In genomic region chr1:15936025-15936424, GRCh38 we compare ENCODE assay signal across 19 cellular contexts. TPM values are rescaled to one million over a fixed set of nuclear protein-coding genes. Genes with fewer than 3 reads are reported as not detected.
DNase-seq lines count a peak whose midpoint lies in the region; ATAC-seq and TF ChIP-seq lines count a peak whose summit lies in the region.
"Had no signal": no experiment of that assay in that cellular context is flagged by ENCODE, and none has a peak within 500 bp of the region (broad histone marks: within the 10 kb centered on the region; RNA-seq: fewer than 3 reads in every experiment).

No MANE protein-coding gene starts in this region.

- peaks cover 0 to 100% of the 10 kb centered on the region in 2 donors for H3K36me3 ChIP-seq in gastroesophageal sphincter

- in situ Hi-C loops in G401 (cut with HindIII; ENCODE audit: low sequenced_read_pairs) = no loop called here

- H3K27me3 ChIP-seq in gastroesophageal sphincter = no peaks in the 10 kb centered on the region
- H3K27me3 ChIP-seq: SJCRH30 had no signal

- POLR2A ChIA-PET in activated CD4-positive, alpha-beta T cell treated with anti-CD3 and anti-CD28 coated beads, Interleukin-2, amount 10 ng/mL, durations not matched to agents 7 days and 5 days (lab: Charles Lee) = no interaction called here
- POLR2A ChIA-PET in activated CD4-positive, alpha-beta T cell treated with anti-CD3 and anti-CD28 coated beads for 36 hours (lab: Charles Lee) = interaction anchor here (0.6 to 1.1 kb wide), 2 partner anchors 15 to 251 kb away, joined by 3 read pairs; no protein-coding TSS in a partner anchor

- no peaks in the 10 kb centered on the region for H3K9me3 ChIP-seq in gastroesophageal sphincter
- H3K9me3 ChIP-seq: SJCRH30 had no signal

- TF ChIP-seq EP300 in gastroesophageal sphincter (IDR thresholded peaks at IDR 0.05) = no peak

- no peak for DNase-seq in activated CD4-positive, alpha-beta T cell treated with anti-CD3 and anti-CD28 coated beads, Interleukin-2, amount 10 ng/mL, durations not matched to agents 7 days and 5 days
- DNase-seq in activated CD4-positive, alpha-beta T cell treated with anti-CD3 and anti-CD28 coated beads for 36 hours = no peak
- no peak for DNase-seq in stimulated activated naive CD8-positive, alpha-beta T cell treated with anti-CD3 and anti-CD28 coated beads, Interleukin-15, amount 100 ng/mL, for 72 hours
- no peak for DNase-seq in stimulated activated naive CD8-positive, alpha-beta T cell treated with anti-CD3 and anti-CD28 coated beads, Interleukin-15, Interleukin-2, amounts not matched to agents 100 U/mL and 50 U/mL, for 24 hours
- no peak for DNase-seq in stimulated activated effector memory CD8-positive, alpha-beta T cell treated with anti-CD3 and anti-CD28 coated beads, Interleukin-12 subunit alpha, Interleukin-12 subunit beta, amount 100 ng/mL, for 72 hours (ENCODE audit: low spot score in 2 of 2)
- DNase-seq in G401 (ENCODE audit: low spot score) (no peak), NCI-H1694 treated with DMSO at 0.1 percent for 48 hours (lab: John Stamatoyannopoulos, UW) (no peak)
- DNase-seq: AML-193, DMS79, HFFc6, NCI-H1417 treated with DMSO at 0.1 percent for 48 hours, NCI-H1930, NCI-H345, NCI-H524 treated with DMSO at 0.1 percent for 48 hours, PC-9, SJCRH30 had no signal

- H3K4me3 Mint-ChIP-seq in activated CD4-positive, alpha-beta T cell treated with anti-CD3 and anti-CD28 coated beads, Interleukin-2, amount 10 ng/mL, durations not matched to agents 7 days and 5 days = no peak overlapping the region
- H3K4me3 Mint-ChIP-seq in activated CD4-positive, alpha-beta T cell treated with anti-CD3 and anti-CD28 coated beads for 36 hours = no peak overlapping the region
- H3K4me3 Mint-ChIP-seq in stimulated activated naive CD8-positive, alpha-beta T cell treated with anti-CD3 and anti-CD28 coated beads, Interleukin-15, amount 100 ng/mL, for 72 hours = no peak overlapping the region
- no peak overlapping the region for H3K4me3 Mint-ChIP-seq in stimulated activated effector memory CD8-positive, alpha-beta T cell treated with anti-CD3 and anti-CD28 coated beads, Interleukin-12 subunit alpha, Interleukin-12 subunit beta, amount 100 ng/mL, for 72 hours
- H3K4me3 Mint-ChIP-seq: HFFc6 had no signal

- no peaks in the 10 kb centered on the region for H3K9me3 Mint-ChIP-seq in activated CD4-positive, alpha-beta T cell treated with anti-CD3 and anti-CD28 coated beads, Interleukin-2, amount 10 ng/mL, durations not matched to agents 7 days and 5 days
- no peaks in the 10 kb centered on the region for H3K9me3 Mint-ChIP-seq in activated CD4-positive, alpha-beta T cell treated with anti-CD3 and anti-CD28 coated beads for 36 hours (ENCODE audit: low read depth)
- no peaks in the 10 kb centered on the region for H3K9me3 Mint-ChIP-seq in stimulated activated naive CD8-positive, alpha-beta T cell treated with anti-CD3 and anti-CD28 coated beads, Interleukin-15, amount 100 ng/mL, for 72 hours
- H3K9me3 Mint-ChIP-seq in stimulated activated effector memory CD8-positive, alpha-beta T cell treated with anti-CD3 and anti-CD28 coated beads, Interleukin-12 subunit alpha, Interleukin-12 subunit beta, amount 100 ng/mL, for 72 hours = no peaks in the 10 kb centered on the region
- H3K9me3 Mint-ChIP-seq: HFFc6 had no signal

- intact Hi-C loops in activated CD4-positive, alpha-beta T cell treated with anti-CD3 and anti-CD28 coated beads for 36 hours (cut with DNase I, micrococcal nuclease) = no loop called here

- H3K27ac Mint-ChIP-seq in activated CD4-positive, alpha-beta T cell treated with anti-CD3 and anti-CD28 coated beads, Interleukin-2, amount 10 ng/mL, durations not matched to agents 7 days and 5 days = peak overlapping the region; percentile 41
- H3K27ac Mint-ChIP-seq in activated CD4-positive, alpha-beta T cell treated with anti-CD3 and anti-CD28 coated beads for 36 hours = no peak overlapping the region
- peak overlapping the region in 1 of 2 donors; percentile 94 for H3K27ac Mint-ChIP-seq in stimulated activated naive CD8-positive, alpha-beta T cell treated with anti-CD3 and anti-CD28 coated beads, Interleukin-15, amount 100 ng/mL, for 72 hours
- peak overlapping the region; percentile 95 for H3K27ac Mint-ChIP-seq in stimulated activated effector memory CD8-positive, alpha-beta T cell treated with anti-CD3 and anti-CD28 coated beads, Interleukin-12 subunit alpha, Interleukin-12 subunit beta, amount 100 ng/mL, for 72 hours

- H3K4me3 ChIP-seq in gastroesophageal sphincter = no peak overlapping the region
- H3K4me3 ChIP-seq: PC-9, SJCRH30 had no signal

- H3K4me1 ChIP-seq in gastroesophageal sphincter = peaks cover 0 to 30% (median 11%) of the 10 kb centered on the region in 3 donors
- H3K4me1 ChIP-seq: SJCRH30 had no signal

- no CpG with 5 or more reads among the region's 10 CpGs for WGBS in gastroesophageal sphincter (ENCODE audit: low coverage in 1 of 2), 2 donors

- H3K36me3 Mint-ChIP-seq in activated CD4-positive, alpha-beta T cell treated with anti-CD3 and anti-CD28 coated beads, Interleukin-2, amount 10 ng/mL, durations not matched to agents 7 days and 5 days (ENCODE audit: low read depth) = peaks cover 72% of the 10 kb centered on the region
- H3K36me3 Mint-ChIP-seq in activated CD4-positive, alpha-beta T cell treated with anti-CD3 and anti-CD28 coated beads for 36 hours (ENCODE audit: low read depth) = peaks cover 64% of the 10 kb centered on the region
- peaks cover 100% of the 10 kb centered on the region for H3K36me3 Mint-ChIP-seq in stimulated activated effector memory CD8-positive, alpha-beta T cell treated with anti-CD3 and anti-CD28 coated beads, Interleukin-12 subunit alpha, Interleukin-12 subunit beta, amount 100 ng/mL, for 72 hours

- H3K27me3 Mint-ChIP-seq in activated CD4-positive, alpha-beta T cell treated with anti-CD3 and anti-CD28 coated beads, Interleukin-2, amount 10 ng/mL, durations not matched to agents 7 days and 5 days = no peaks in the 10 kb centered on the region
- H3K27me3 Mint-ChIP-seq in activated CD4-positive, alpha-beta T cell treated with anti-CD3 and anti-CD28 coated beads for 36 hours = no peaks in the 10 kb centered on the region
- no peaks in the 10 kb centered on the region for H3K27me3 Mint-ChIP-seq in stimulated activated naive CD8-positive, alpha-beta T cell treated with anti-CD3 and anti-CD28 coated beads, Interleukin-15, amount 100 ng/mL, for 72 hours

- H3K4me1 Mint-ChIP-seq in activated CD4-positive, alpha-beta T cell treated with anti-CD3 and anti-CD28 coated beads, Interleukin-2, amount 10 ng/mL, durations not matched to agents 7 days and 5 days = no peaks in the 10 kb centered on the region
- H3K4me1 Mint-ChIP-seq in activated CD4-positive, alpha-beta T cell treated with anti-CD3 and anti-CD28 coated beads for 36 hours = peaks cover 5% of the 10 kb centered on the region
- peaks cover 41% of the 10 kb centered on the region for H3K4me1 Mint-ChIP-seq in stimulated activated naive CD8-positive, alpha-beta T cell treated with anti-CD3 and anti-CD28 coated beads, Interleukin-15, amount 100 ng/mL, for 72 hours
- peaks cover 17% of the 10 kb centered on the region for H3K4me1 Mint-ChIP-seq in stimulated activated effector memory CD8-positive, alpha-beta T cell treated with anti-CD3 and anti-CD28 coated beads, Interleukin-12 subunit alpha, Interleukin-12 subunit beta, amount 100 ng/mL, for 72 hours

- ATAC-seq in activated CD4-positive, alpha-beta T cell treated with anti-CD3 and anti-CD28 coated beads for 36 hours = no peak
- ATAC-seq in stimulated activated naive CD8-positive, alpha-beta T cell treated with anti-CD3 and anti-CD28 coated beads, Interleukin-15, amount 100 ng/mL, for 72 hours = peak; percentile 5
- no peak for ATAC-seq in stimulated activated naive CD8-positive, alpha-beta T cell treated with anti-CD3 and anti-CD28 coated beads, Interleukin-15, Interleukin-2, amounts not matched to agents 100 U/mL and 50 U/mL, for 24 hours
- ATAC-seq in stimulated activated effector memory CD8-positive, alpha-beta T cell treated with anti-CD3 and anti-CD28 coated beads, Interleukin-12 subunit alpha, Interleukin-12 subunit beta, amount 100 ng/mL, for 72 hours = no peak
- ATAC-seq in gastroesophageal sphincter = no peak

- CTCF ChIA-PET in activated CD4-positive, alpha-beta T cell treated with anti-CD3 and anti-CD28 coated beads, Interleukin-2, amount 10 ng/mL, durations not matched to agents 7 days and 5 days (lab: Charles Lee) = interaction anchor here (1.0 kb wide), 1 partner anchor 24 kb away, joined by 3 read pairs; no protein-coding TSS in a partner anchor
- CTCF ChIA-PET in activated CD4-positive, alpha-beta T cell treated with anti-CD3 and anti-CD28 coated beads for 36 hours (lab: Charles Lee) = interaction anchor here (0.5 kb wide), 1 partner anchor 108 kb away, joined by 3 read pairs; no protein-coding TSS in a partner anchor

- H3K27ac ChIP-seq in gastroesophageal sphincter = no peak overlapping the region
- H3K27ac ChIP-seq: 22Rv1, C4-2B, PC-9, SJCRH30 had no signal

- no peak for TF ChIP-seq CTCF in gastroesophageal sphincter (IDR thresholded peaks at IDR 0.05)

- TF ChIP-seq POLR2A in gastroesophageal sphincter (IDR thresholded peaks at IDR 0.05) = no peak

RNA-seq across cellular contexts. Expression of gene ZBTB17, which starts 39.9 kb away (rescaled TPM):
- 10 to 100 TPM; 34.8 to 38.8 TPM for total RNA-seq in activated CD4-positive, alpha-beta T cell treated with anti-CD3 and anti-CD28 coated beads, Interleukin-2, amount 10 ng/mL, durations not matched to agents 7 days and 5 days
- 10 to 100 TPM; 47.7 to 48.3 TPM for total RNA-seq in activated CD4-positive, alpha-beta T cell treated with anti-CD3 and anti-CD28 coated beads for 36 hours
- 32.8 and 43.4 TPM in 2 replicates for total RNA-seq in G401 (2014; rRNA removed; shearing (Covaris generic))
- 10 to 100 TPM; 24.0 to 65.7 (median 29.0) TPM for total RNA-seq in gastroesophageal sphincter
